Comparison of ENCODE assay signal across 15 cellular contexts in the genomic region with DNA sequence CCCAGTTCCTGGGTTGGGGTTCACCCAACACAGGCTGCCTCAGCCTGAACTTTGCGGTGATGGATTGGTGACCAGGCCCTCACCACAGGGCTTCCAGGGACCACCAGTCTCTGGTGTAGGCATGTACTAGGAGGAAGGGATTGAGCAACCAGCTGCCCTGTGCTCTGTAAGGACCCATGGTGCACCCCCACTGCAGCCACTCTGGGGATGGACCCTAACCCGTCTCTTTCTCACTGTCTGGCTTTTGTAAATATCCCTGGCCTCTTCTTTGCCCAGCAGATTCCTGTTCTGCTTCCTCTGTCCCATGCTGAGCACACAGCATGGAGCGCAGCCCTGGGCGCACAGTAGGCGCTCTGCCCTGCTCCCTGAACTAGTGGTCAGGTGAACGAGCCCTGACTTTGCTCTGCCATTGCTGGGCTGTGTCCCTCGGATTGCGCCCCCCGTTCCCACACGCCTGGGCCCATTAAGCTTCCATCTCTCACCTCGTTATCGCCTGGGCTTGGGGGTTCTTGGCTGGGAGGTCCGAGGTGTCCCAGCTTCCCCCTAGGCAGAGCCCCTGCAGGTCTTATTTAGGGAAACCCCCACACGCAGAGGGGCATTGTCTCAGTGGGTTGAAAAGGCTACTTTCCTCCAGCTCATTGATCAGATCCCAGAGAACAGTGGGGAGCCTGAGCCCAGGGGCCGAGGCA.
"Had no signal": no experiment of that assay in that cellular context is flagged by ENCODE, and none has a peak within 500 bp of the region (broad histone marks: within the 10 kb centered on the region; RNA-seq: fewer than 3 reads in every experiment).

No MANE protein-coding gene starts in this region.

- H3K9me3 Mint-ChIP-seq: activated CD4-positive, alpha-beta memory T cell treated with anti-CD3 and anti-CD28 coated beads for 36 hours; activated T-helper 1 cell treated with anti-CD3 and anti-CD28 coated beads, Interleukin-12 subunit alpha, Interleukin-12 subunit beta, Interleukin-2, Interleukin-4 antibody, amounts not matched to agents 30 ng/mL and 10 ng/mL and 1 ng/mL, durations not matched to agents 14 hours and 24 hours and 36 hours; natural killer cell treated with Interleukin-12 subunit alpha and Interleukin-12 subunit beta and Interleukin-15 and Interleukin-18, amount 100 ng/mL, for 72 hours had no signal

- H3K27me3 Mint-ChIP-seq: activated CD4-positive, alpha-beta memory T cell treated with anti-CD3 and anti-CD28 coated beads for 36 hours; activated CD4-positive, alpha-beta T cell treated with anti-CD3 and anti-CD28 coated beads for 36 hours; activated naive CD8-positive, alpha-beta T cell; effector memory CD8-positive, alpha-beta T cell; natural killer cell treated with Interleukin-12 subunit alpha and Interleukin-12 subunit beta and Interleukin-15 and Interleukin-18, amount 100 ng/mL, for 72 hours had no signal

- H3K4me3 ChIP-seq: right atrium auricular region, skin epidermis, stomach, upper lobe of left lung had no signal

- DNase-seq: activated CD4-positive, alpha-beta memory T cell treated with anti-CD3 and anti-CD28 coated beads for 36 hours; activated CD4-positive, alpha-beta T cell treated with anti-CD3 and anti-CD28 coated beads for 36 hours; activated gamma-delta T cell treated with Interleukin-2 at 50 U/mL for 16 hours; activated T-cell treated with anti-CD3 and anti-CD28 coated beads for 4 hours; amygdala; effector memory CD8-positive, alpha-beta T cell; mesenchymal stem cell; stomach; WERI-Rb-1 had no signal

- H3K4me1 Mint-ChIP-seq: activated CD4-positive, alpha-beta T cell treated with anti-CD3 and anti-CD28 coated beads for 36 hours had no signal

- H3K9me3 ChIP-seq: right atrium auricular region, stomach, upper lobe of left lung had no signal

- H3K27me3 ChIP-seq: right atrium auricular region, stomach, upper lobe of left lung had no signal

- H3K4me3 Mint-ChIP-seq: activated CD4-positive, alpha-beta memory T cell treated with anti-CD3 and anti-CD28 coated beads for 36 hours; activated CD4-positive, alpha-beta T cell treated with anti-CD3 and anti-CD28 coated beads for 36 hours; activated naive CD8-positive, alpha-beta T cell; activated T-helper 1 cell treated with anti-CD3 and anti-CD28 coated beads, Interleukin-12 subunit alpha, Interleukin-12 subunit beta, Interleukin-2, Interleukin-4 antibody, amounts not matched to agents 30 ng/mL and 10 ng/mL and 1 ng/mL, durations not matched to agents 14 hours and 24 hours and 36 hours; effector memory CD8-positive, alpha-beta T cell; natural killer cell treated with Interleukin-12 subunit alpha and Interleukin-12 subunit beta and Interleukin-15 and Interleukin-18, amount 100 ng/mL, for 72 hours had no signal

- H3K4me1 ChIP-seq: right atrium auricular region, upper lobe of left lung had no signal

- H3K27ac ChIP-seq: right atrium auricular region, skin epidermis, stomach, upper lobe of left lung, WERI-Rb-1 had no signal

- H3K36me3 Mint-ChIP-seq: activated CD4-positive, alpha-beta memory T cell treated with anti-CD3 and anti-CD28 coated beads for 36 hours; activated naive CD8-positive, alpha-beta T cell; natural killer cell treated with Interleukin-12 subunit alpha and Interleukin-12 subunit beta and Interleukin-15 and Interleukin-18, amount 100 ng/mL, for 72 hours had no signal

- ATAC-seq: activated CD4-positive, alpha-beta T cell treated with anti-CD3 and anti-CD28 coated beads for 36 hours; effector memory CD8-positive, alpha-beta T cell had no signal

- H3K27ac Mint-ChIP-seq: activated CD4-positive, alpha-beta memory T cell treated with anti-CD3 and anti-CD28 coated beads for 36 hours; activated CD4-positive, alpha-beta T cell treated with anti-CD3 and anti-CD28 coated beads for 36 hours; activated naive CD8-positive, alpha-beta T cell; activated T-helper 1 cell treated with anti-CD3 and anti-CD28 coated beads, Interleukin-12 subunit alpha, Interleukin-12 subunit beta, Interleukin-2, Interleukin-4 antibody, amounts not matched to agents 30 ng/mL and 10 ng/mL and 1 ng/mL, durations not matched to agents 14 hours and 24 hours and 36 hours; effector memory CD8-positive, alpha-beta T cell; natural killer cell treated with Interleukin-12 subunit alpha and Interleukin-12 subunit beta and Interleukin-15 and Interleukin-18, amount 100 ng/mL, for 72 hours had no signal

- H3K36me3 ChIP-seq: right atrium auricular region, stomach, upper lobe of left lung, WERI-Rb-1 had no signal
